ENCODE assay signal across 8 cellular contexts in genomic region chr4:48315728-48316630, GRCh38. TPM values are rescaled to one million over a fixed set of nuclear protein-coding genes. Genes with fewer than 3 reads are reported as not detected.
A peak's percentile ranks its signal among the peaks of the same experiment; 100 is the strongest.
DNase-seq lines count a peak whose midpoint lies in the region; ATAC-seq and TF ChIP-seq lines count a peak whose summit lies in the region.

No MANE protein-coding gene starts in this region.

- H3K27ac ChIP-seq in RWPE1 (no peak overlapping the region), aorta (ENCODE audit: low read depth in 1 of 2, low read length in 2 of 2) (no peak overlapping the region)

- POLR2A ChIA-PET in RWPE1 (lab: Yijun Ruan, JAX; ENCODE audit: low non-redundant PET): no interaction called here

- no peaks in the 10 kb centered on the region for H3K4me1 Mint-ChIP-seq in mesothelial cell of epicardium

- no peak overlapping the region for H3K27ac Mint-ChIP-seq in mesothelial cell of epicardium

- no peaks in the 10 kb centered on the region for H3K9me3 ChIP-seq in aorta (ENCODE audit: control insufficient read depth, low read length)

- H3K4me3 Mint-ChIP-seq in mesothelial cell of epicardium: no peak overlapping the region

- H3K4me3 ChIP-seq in aorta (ENCODE audit: low read length in 2 of 2): no peak overlapping the region

- intact Hi-C loops in aorta (cut with DNase I): no loop called here

- peaks cover 3% of the 10 kb centered on the region for H3K9me3 Mint-ChIP-seq in mesothelial cell of epicardium

- no peaks in the 10 kb centered on the region for H3K36me3 ChIP-seq in aorta (ENCODE audit: control insufficient read depth in 1 of 2, insufficient read depth in 2 of 2, low read length in 1 of 2)

- ATAC-seq in GM21619 (IDR thresholded peaks at IDR 0.05; ENCODE audit: unreplicated experiment) (peak; percentile 77), aorta (ENCODE audit: low FRiP score) (no peak)

- no peaks in the 10 kb centered on the region for H3K4me1 ChIP-seq in aorta (ENCODE audit: control insufficient read depth in 1 of 2, insufficient read depth in 2 of 2, low read length in 2 of 2)

- H3K36me3 Mint-ChIP-seq in mesothelial cell of epicardium: peaks cover 2% of the 10 kb centered on the region

- DNase-seq in stimulated activated CD4-positive, alpha-beta T cell treated with anti-CD3 and anti-CD28 coated beads, Interleukin-2, amount 100 ng/mL, for 24 hours: peak; percentile 13 to 20
- no peak for DNase-seq in stimulated activated CD4-positive, alpha-beta T cell treated with anti-CD3 and anti-CD28 coated beads, Interleukin-4, amount 100 ng/mL, for 4 hours
- DNase-seq in Kasumi-1 (lab: John Stamatoyannopoulos, UW) (peak; percentile 80 to 90), RWPE1 (ENCODE audit: low spot score) (peak; percentile 58), mesothelial cell of epicardium (ENCODE audit: low spot score in 2 of 2, unreplicated experiment in 2 of 2) (no peak), aorta (no peak)
- DNase-seq in central memory CD4-positive, alpha-beta T cell: peak; percentile 25

- 26% methylated on average over 7 of the region's 7 CpGs for WGBS in aorta, 2 donors

- CTCF ChIA-PET in RWPE1 (lab: Yijun Ruan, JAX): interaction anchor here (0.6 to 0.7 kb wide), 3 partner anchors 27 to 241 kb away, joined by 3 to 4 read pairs (median 3); no protein-coding TSS in a partner anchor

- TF ChIP-seq CTCF in RWPE1 (conservative IDR thresholded peaks at IDR 0.05; ENCODE audit: low read depth): peak; percentile 74
- TF ChIP-seq CTCF in mesothelial cell of epicardium (IDR thresholded peaks at IDR 0.05; ENCODE audit: unreplicated experiment): peak; percentile 30

- H3K27me3 Mint-ChIP-seq in mesothelial cell of epicardium (ENCODE audit: low read depth): no peaks in the 10 kb centered on the region

- no peaks in the 10 kb centered on the region for H3K27me3 ChIP-seq in aorta (ENCODE audit: control insufficient read depth in 1 of 2, insufficient read depth in 2 of 2, low read length in 1 of 2)

RNA-seq across cellular contexts. Expression of gene SLAIN2, which starts 25.4 kb away (rescaled TPM):
- total RNA-seq in mesothelial cell of epicardium: 60.1 to 77.1 TPM (median 62.9 TPM) in 3 replicates
- 100 to 1,000 TPM; 107 to 109 TPM for total RNA-seq in aorta
- 10 to 100 TPM; 39.0 to 46.0 TPM for polyA plus RNA-seq in aorta

RNA-seq across cellular contexts. Expression of gene TEC, which starts 46.3 kb away (rescaled TPM):
- total RNA-seq in mesothelial cell of epicardium (2.3 to 3.5 TPM (median 3.3 TPM) in 3 replicates), aorta (1 to 10 TPM; 5.7 to 9.3 TPM)
- 1 to 10 TPM; 2.2 to 2.3 TPM for polyA plus RNA-seq in aorta

Comparison
In these comparisons a context has a peak if more than half of its experiments do, and no peak if none do; other contexts are left out.
1. DNase-seq: peak in stimulated activated CD4-positive, alpha-beta T cell treated with anti-CD3 and anti-CD28 coated beads, Interleukin-2, amount 100 ng/mL, for 24 hours (2 of 2), Kasumi-1 (2 of 2), RWPE1 (single experiment) and central memory CD4-positive, alpha-beta T cell (single experiment); none in stimulated activated CD4-positive, alpha-beta T cell treated with anti-CD3 and anti-CD28 coated beads, Interleukin-4, amount 100 ng/mL, for 4 hours (0 of 2), mesothelial cell of epicardium (0 of 2) and aorta (0 of 2).